ENCODE assay signal across 20 cellular contexts in the genomic region with DNA sequence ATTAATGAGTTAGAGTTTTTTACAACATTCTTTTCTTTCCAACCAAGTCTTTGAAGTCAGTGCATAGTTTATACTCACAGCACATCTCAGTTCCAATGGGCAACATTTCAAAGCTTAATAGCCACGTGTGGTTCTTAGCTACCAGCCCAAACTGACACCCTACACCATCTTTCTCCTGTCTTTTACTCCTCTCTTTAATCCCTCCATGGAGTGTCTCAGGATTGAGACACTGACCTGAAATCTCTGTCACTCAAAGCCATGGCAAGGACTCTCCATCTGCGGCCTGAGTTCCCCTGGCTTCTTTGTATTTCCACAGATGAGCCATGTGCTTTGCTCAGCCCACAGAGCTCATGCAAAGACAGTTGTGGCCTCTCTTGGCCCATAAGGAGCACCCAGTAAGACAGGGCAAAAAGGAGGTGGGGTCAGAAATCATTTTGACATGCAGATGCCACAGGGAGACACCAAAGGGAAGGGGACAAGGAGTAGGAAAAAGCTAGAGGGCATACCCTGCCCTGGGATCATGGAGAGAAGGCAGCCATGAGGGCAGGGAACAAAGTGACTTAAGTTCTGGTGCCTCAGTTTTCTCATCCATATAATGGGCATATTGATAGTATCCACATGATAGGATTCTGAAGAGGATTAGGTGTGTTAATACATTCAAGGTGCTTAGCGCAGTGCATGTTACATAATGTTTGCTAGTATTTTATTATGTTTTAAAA.
"Had no signal": no experiment of that assay in that cellular context is flagged by ENCODE, and none has a peak within 500 bp of the region (broad histone marks: within the 10 kb centered on the region; RNA-seq: fewer than 3 reads in every experiment).

No MANE protein-coding gene starts in this region.

- DNase-seq: activated CD4-positive, alpha-beta T cell treated with anti-CD3 and anti-CD28 coated beads for 36 hours; activated CD4-positive, alpha-beta T cell treated with anti-CD3 and anti-CD28 coated beads, Interleukin-2, amount 50 U/mL, for 4 hours; activated CD8-positive, alpha-beta memory T cell treated with anti-CD3 and anti-CD28 coated beads for 24 hours; activated CD8-positive, alpha-beta memory T cell treated with anti-CD3 and anti-CD28 coated beads, Interleukin-2, amount 50 U/mL, for 4 hours; activated naive CD4-positive, alpha-beta T cell treated with Interleukin-2 at 50 U/mL for 16 hours; activated T-cell treated with anti-CD3 and anti-CD28 coated beads, Interleukin-2, amount 50 U/mL, for 48 hours; cerebellar nuclear complex; cortex of kidney; endodermal cell; heart right ventricle; left colon; posterior cingulate gyrus; spleen; stimulated activated CD4-positive, alpha-beta T cell treated with anti-CD3 and anti-CD28 coated beads, Interleukin-4, amount 100 ng/mL, for 1 hour; stimulated activated naive CD8-positive, alpha-beta T cell treated with anti-CD3 and anti-CD28 coated beads, Interleukin-15, Interleukin-2, amounts not matched to agents 100 U/mL and 50 U/mL, for 24 hours; T-helper 1 cell; tibial artery had no signal

- H3K36me3 ChIP-seq: heart right ventricle, spleen, tibial artery had no signal

- H3K4me3 Mint-ChIP-seq: activated CD4-positive, alpha-beta T cell treated with anti-CD3 and anti-CD28 coated beads for 36 hours; endodermal cell; memory B cell; WTC11 had no signal

- H3K36me3 Mint-ChIP-seq: WTC11 had no signal

- ATAC-seq: activated CD4-positive, alpha-beta T cell treated with anti-CD3 and anti-CD28 coated beads for 36 hours; heart right ventricle; stimulated activated naive CD8-positive, alpha-beta T cell treated with anti-CD3 and anti-CD28 coated beads, Interleukin-15, Interleukin-2, amounts not matched to agents 100 U/mL and 50 U/mL, for 24 hours; WTC11 had no signal

- H3K27ac Mint-ChIP-seq: activated CD4-positive, alpha-beta T cell treated with anti-CD3 and anti-CD28 coated beads for 36 hours; endodermal cell; memory B cell; WTC11 had no signal

- H3K27ac ChIP-seq: epithelial cell of prostate, heart right ventricle, spleen, tibial artery had no signal

- H3K4me3 ChIP-seq: heart right ventricle, spleen, tibial artery had no signal

- H3K27me3 ChIP-seq: heart right ventricle, spleen had no signal
